In genomic region chr1:13732971-13733667, GRCh38 we compare ENCODE assay signal across 13 cellular contexts. TPM values are rescaled to one million over a fixed set of nuclear protein-coding genes. Genes with fewer than 3 reads are reported as not detected.
DNase-seq lines count a peak whose midpoint lies in the region; ATAC-seq, FAIRE-seq and TF ChIP-seq lines count a peak whose summit lies in the region.
"Had no signal": no experiment of that assay in that cellular context is flagged by ENCODE, and none has a peak within 500 bp of the region (broad histone marks: within the 10 kb centered on the region; RNA-seq: fewer than 3 reads in every experiment).

No MANE protein-coding gene starts in this region.

- no peaks in the 10 kb centered on the region for H3K9me3 ChIP-seq in K562 (replicated peaks; ENCODE audit: control insufficient read depth, insufficient read depth, low read depth, low read length)
- H3K9me3 ChIP-seq: lower lobe of right lung, right lobe of liver had no signal

- TF ChIP-seq EP300 in K562 (IDR thresholded peaks at IDR 0.05; ENCODE audit: low read length): no peak

- no peak for TF ChIP-seq POLR2A in K562 (conservative IDR thresholded peaks at IDR 0.05)

- no peak overlapping the region for H3K4me2 ChIP-seq in K562 (ENCODE audit: insufficient read depth, low read length)

- BruUV-seq in K562 (replicated peaks; lab: Mats Ljungman, UMichigan): no TSS peak

- no peaks in the 10 kb centered on the region for H3K36me3 ChIP-seq in K562 (ENCODE audit: control insufficient read depth, insufficient read depth, low read length)
- H3K36me3 ChIP-seq: lower lobe of right lung, right lobe of liver had no signal

- POLR2A ChIA-PET in T-cell (lab: Charles Lee) (interaction anchor here (0.6 to 1.6 kb wide), 6 partner anchors 12 to 31 kb away, joined by 3 to 7 read pairs (median 4); no protein-coding TSS in a partner anchor), K562 (lab: Yijun Ruan, JAX) (interaction anchor here (1.1 kb wide), 1 partner anchor 20 kb away, joined by 4 read pairs; no protein-coding TSS in a partner anchor)

- no peaks in the 10 kb centered on the region for H3K79me2 ChIP-seq in K562 (ENCODE audit: control insufficient read depth, insufficient read depth, low read length)

- no peak for TF ChIP-seq CTCF in K562 (IDR thresholded peaks at IDR 0.05 in 2 of 3, conservative IDR thresholded peaks at IDR 0.05 in 1 of 3; ENCODE audit: insufficient read depth in 2 of 3, low read depth in 1 of 3, low read length in 3 of 3)
- TF ChIP-seq CTCF in mesothelial cell of epicardium (IDR thresholded peaks at IDR 0.05; ENCODE audit: unreplicated experiment): no peak

- CTCF ChIA-PET in activated CD8-positive, alpha-beta memory T cell treated with anti-CD3 and anti-CD28 coated beads, Interleukin-2, amount 10 ng/mL, durations not matched to agents 7 days and 5 days (lab: Charles Lee): interaction anchor here (1.2 to 3.9 kb wide), 5 partner anchors 8 to 30 kb away, joined by 3 to 18 read pairs (median 4); no protein-coding TSS in a partner anchor
- CTCF ChIA-PET in T-cell (lab: Charles Lee): interaction anchor here (0.6 to 1.4 kb wide), 4 partner anchors 9 to 24 kb away, joined by 3 to 8 read pairs (median 4); no protein-coding TSS in a partner anchor
- CTCF ChIA-PET in K562 (lab: Yijun Ruan, JAX; ENCODE audit: low intra/inter-chr PET ratio): no interaction called here

- peaks cover 21% of the 10 kb centered on the region for H3K36me3 Mint-ChIP-seq in activated CD8-positive, alpha-beta memory T cell treated with anti-CD3 and anti-CD28 coated beads, Interleukin-2, amount 10 ng/mL, durations not matched to agents 7 days and 5 days
- H3K36me3 Mint-ChIP-seq in T-cell (no peaks in the 10 kb centered on the region), mesothelial cell of epicardium (no peaks in the 10 kb centered on the region)
- peaks cover 10% of the 10 kb centered on the region for H3K36me3 Mint-ChIP-seq in stimulated activated effector memory CD8-positive, alpha-beta T cell treated with anti-CD3 and anti-CD28 coated beads, Interleukin-12 subunit alpha, Interleukin-12 subunit beta, amount 100 ng/mL, for 72 hours

- no peak overlapping the region for H3K27ac ChIP-seq in K562 (ENCODE audit: extremely low read depth, low read depth, low read length)
- H3K27ac ChIP-seq: lower lobe of right lung, right lobe of liver had no signal

- H3K4me3 Mint-ChIP-seq in activated CD8-positive, alpha-beta memory T cell treated with anti-CD3 and anti-CD28 coated beads, Interleukin-2, amount 10 ng/mL, durations not matched to agents 7 days and 5 days: peak overlapping the region; percentile 53
- H3K4me3 Mint-ChIP-seq in T-cell (peak overlapping the region; percentile 63 to 76 (median 68)), mesothelial cell of epicardium (no peak overlapping the region)
- peak overlapping the region; percentile 78 for H3K4me3 Mint-ChIP-seq in stimulated activated effector memory CD8-positive, alpha-beta T cell treated with anti-CD3 and anti-CD28 coated beads, Interleukin-12 subunit alpha, Interleukin-12 subunit beta, amount 100 ng/mL, for 72 hours

- H3K9ac ChIP-seq in K562 (ENCODE audit: insufficient read depth in 1 of 2, low read depth in 2 of 2, low read length in 2 of 2): no peak overlapping the region

- H2AFZ ChIP-seq in K562 (ENCODE audit: low read depth, low read length): no peak overlapping the region

- H3K27ac Mint-ChIP-seq in activated CD8-positive, alpha-beta memory T cell treated with anti-CD3 and anti-CD28 coated beads, Interleukin-2, amount 10 ng/mL, durations not matched to agents 7 days and 5 days: peak overlapping the region; percentile 100
- H3K27ac Mint-ChIP-seq in T-cell: peak overlapping the region; percentile 96 to 99
- H3K27ac Mint-ChIP-seq in stimulated activated effector memory CD8-positive, alpha-beta T cell treated with anti-CD3 and anti-CD28 coated beads, Interleukin-12 subunit alpha, Interleukin-12 subunit beta, amount 100 ng/mL, for 72 hours: peak overlapping the region; percentile 84
- H3K27ac Mint-ChIP-seq in mesothelial cell of epicardium: no peak overlapping the region

- FAIRE-seq in K562 (lab: Jason Lieb, UNC): no peak
- FAIRE-seq: bronchial epithelial cell had no signal

- TF ChIP-seq RAD21 in K562 (CRISPR knock-in tag; conservative IDR thresholded peaks at IDR 0.05 in 1 of 2, IDR thresholded peaks at IDR 0.05 in 1 of 2): no peak

- DNase-seq in activated CD8-positive, alpha-beta memory T cell treated with anti-CD3 and anti-CD28 coated beads, Interleukin-2, amount 10 ng/mL, durations not matched to agents 7 days and 5 days: peak; percentile 71
- no peak for DNase-seq in activated CD8-positive, alpha-beta memory T cell treated with anti-CD3 and anti-CD28 coated beads, Interleukin-2, amount 50 U/mL, for 48 hours
- DNase-seq in T-cell (peak in 30 of 34 experiments; percentile 5 to 52 (median 26)), K562 (ENCODE audit: extremely low read depth in 1 of 4, low spot score in 3 of 4) (no peak), mesothelial cell of epicardium (ENCODE audit: low spot score in 2 of 2, unreplicated experiment in 2 of 2) (no peak), NCI-H69 (lab: John Stamatoyannopoulos, UW) (no peak)
- no peak for DNase-seq in stimulated activated effector memory CD8-positive, alpha-beta T cell treated with anti-CD3 and anti-CD28 coated beads, Interleukin-12 subunit alpha, Interleukin-12 subunit beta, amount 100 ng/mL, for 72 hours (ENCODE audit: low spot score in 2 of 2)
- DNase-seq: Karpas-422, lower lobe of right lung, NCI-H526, right lobe of liver had no signal

- peaks cover 14% of the 10 kb centered on the region in 2 experiments for H3K27me3 ChIP-seq in K562 (ENCODE audit: control insufficient read depth in 2 of 2, insufficient read depth in 2 of 2, low read length in 2 of 2)
- H3K27me3 ChIP-seq: right lobe of liver had no signal

- no peaks in the 10 kb centered on the region for H3K9me3 Mint-ChIP-seq in activated CD8-positive, alpha-beta memory T cell treated with anti-CD3 and anti-CD28 coated beads, Interleukin-2, amount 10 ng/mL, durations not matched to agents 7 days and 5 days (ENCODE audit: low read depth)
- H3K9me3 Mint-ChIP-seq in T-cell (no peaks in the 10 kb centered on the region), mesothelial cell of epicardium (no peaks in the 10 kb centered on the region)
- H3K9me3 Mint-ChIP-seq in stimulated activated effector memory CD8-positive, alpha-beta T cell treated with anti-CD3 and anti-CD28 coated beads, Interleukin-12 subunit alpha, Interleukin-12 subunit beta, amount 100 ng/mL, for 72 hours: no peaks in the 10 kb centered on the region

- no peaks in the 10 kb centered on the region for H3K9me1 ChIP-seq in K562 (ENCODE audit: control insufficient read depth, insufficient read depth, low read length)

- ATAC-seq in activated CD8-positive, alpha-beta memory T cell treated with anti-CD3 and anti-CD28 coated beads, Interleukin-2, amount 10 ng/mL, durations not matched to agents 7 days and 5 days: peak; percentile 27
- ATAC-seq in T-cell (replicated peaks in 1 of 4) (peak in 3 of 4 experiments; percentile 30 to 59 (median 42)), K562 (no peak), GM19395 (IDR thresholded peaks at IDR 0.05; ENCODE audit: unreplicated experiment) (no peak)
- ATAC-seq in stimulated activated effector memory CD8-positive, alpha-beta T cell treated with anti-CD3 and anti-CD28 coated beads, Interleukin-12 subunit alpha, Interleukin-12 subunit beta, amount 100 ng/mL, for 72 hours: peak; percentile 35
- ATAC-seq: lower lobe of right lung had no signal

- 9% methylated on average over 5 of the region's 5 CpGs for WGBS in K562 (ENCODE audit: insufficient coverage, low coverage, missing lambda C conversion rate)

- H4K20me1 ChIP-seq in K562 (replicated peaks; ENCODE audit: control insufficient read depth, insufficient read depth, low read length): no peaks in the 10 kb centered on the region

- peaks cover 70% of the 10 kb centered on the region for H3K4me1 Mint-ChIP-seq in activated CD8-positive, alpha-beta memory T cell treated with anti-CD3 and anti-CD28 coated beads, Interleukin-2, amount 10 ng/mL, durations not matched to agents 7 days and 5 days
- H3K4me1 Mint-ChIP-seq in T-cell (peaks cover 82 to 90% (median 87%) of the 10 kb centered on the region in 3 donors), mesothelial cell of epicardium (peaks cover 17% of the 10 kb centered on the region)
- peaks cover 53% of the 10 kb centered on the region for H3K4me1 Mint-ChIP-seq in stimulated activated effector memory CD8-positive, alpha-beta T cell treated with anti-CD3 and anti-CD28 coated beads, Interleukin-12 subunit alpha, Interleukin-12 subunit beta, amount 100 ng/mL, for 72 hours

- H3K4me1 ChIP-seq in K562 (replicated peaks in 1 of 2; ENCODE audit: control insufficient read depth in 2 of 2, insufficient read depth in 2 of 2, low read length in 2 of 2): no peaks in the 10 kb centered on the region
- H3K4me1 ChIP-seq: right lobe of liver had no signal

- H3K27me3 Mint-ChIP-seq in activated CD8-positive, alpha-beta memory T cell treated with anti-CD3 and anti-CD28 coated beads, Interleukin-2, amount 10 ng/mL, durations not matched to agents 7 days and 5 days: no peaks in the 10 kb centered on the region
- H3K27me3 Mint-ChIP-seq in T-cell (no peaks in the 10 kb centered on the region), mesothelial cell of epicardium (ENCODE audit: low read depth) (no peaks in the 10 kb centered on the region)

- in situ Hi-C loops in K562 (cut with MboI): no loop called here

- H3K4me3 ChIP-seq in K562: no peak overlapping the region
- H3K4me3 ChIP-seq: lower lobe of right lung, right lobe of liver had no signal

- intact Hi-C loops in K562 (cut with micrococcal nuclease): no loop called here

RNA-seq across cellular contexts. Expression of gene PRDM2, which starts 33.1 kb away (rescaled TPM):
- 10 to 100 TPM; 55.0 to 58.5 TPM for total RNA-seq in activated CD8-positive, alpha-beta memory T cell treated with anti-CD3 and anti-CD28 coated beads, Interleukin-2, amount 10 ng/mL, durations not matched to agents 7 days and 5 days
- 100 to 1,000 TPM in 2 of 5 donors, 10 to 100 TPM in 3; 93.3 to 162 (median 99.4) TPM for total RNA-seq in T-cell
- 28.7 and 88.2 TPM in 2 replicates for total RNA-seq in K562 (2011; cell fraction: chromatin; rRNA removed; ENCODE audit: low replicate concordance)
- 18.0 and 24.6 TPM in 2 replicates for total RNA-seq in K562 (2011; cell fraction: nucleolus; rRNA removed)
- 44.3 and 55.4 TPM in 2 replicates for total RNA-seq in K562 (2011; cell fraction: nucleoplasm; rRNA removed)
- 6.6 and 8.3 TPM in 2 replicates for total RNA-seq in K562 (2014; rRNA removed)
- total RNA-seq in K562 (2014; rRNA removed; fragmentation: Illumina TruSeq; extraction: Trizol): 12.5 and 14.5 TPM in 2 replicates
- 11.3 and 11.5 TPM in 2 replicates for total RNA-seq in K562 (2015; rRNA removed; fragmentation: Illumina TruSeq; extraction: Trizol)
- 26.0 and 27.6 TPM in 2 replicates for total RNA-seq in K562 (2021)
- 13.1 and 18.3 TPM in 2 replicates for polyA plus RNA-seq in K562 (2011; rRNA removed)
- 5.8 and 13.4 TPM in 2 replicates for polyA plus RNA-seq in K562 (2011; cell fraction: cytosol; rRNA removed)
- 16.2 and 30.9 TPM in 2 replicates for polyA plus RNA-seq in K562 (2011; cell fraction: nucleus; rRNA removed)
- polyA plus RNA-seq in K562 (2012): 12.4 and 14.2 TPM in 2 replicates
- 19.7 and 21.2 TPM in 2 replicates for polyA plus RNA-seq in K562 (2014; fragmentation: Illumina TruSeq; extraction: Trizol)
- polyA plus RNA-seq in K562 (2014; fragmentation: Nextera tagmentation; extraction: Ambion mirVana): 1 to 10 TPM; 5.4 to 7.1 TPM
- 15.9 and 18.7 TPM in 2 replicates for polyA plus RNA-seq in K562 (2014; rRNA removed)
- 19.7 and 30.3 TPM in 2 replicates for polyA minus RNA-seq in K562 (2011; rRNA and poly(A)+ RNA removed)
- 13.2 and 23.0 TPM in 2 replicates for polyA minus RNA-seq in K562 (2011; cell fraction: cytosol; rRNA and poly(A)+ RNA removed)
- 10.4 and 17.5 TPM in 2 replicates for polyA minus RNA-seq in K562 (2011; cell fraction: nucleus; rRNA and poly(A)+ RNA removed)
- total RNA-seq in mesothelial cell of epicardium: 59.2 to 61.6 TPM (median 61.3 TPM) in 3 replicates

Comparison
In these comparisons a context has a peak if more than half of its experiments do, and no peak if none do; other contexts are left out.
1. DNase-seq: peak in activated CD8-positive, alpha-beta memory T cell treated with anti-CD3 and anti-CD28 coated beads, Interleukin-2, amount 10 ng/mL, durations not matched to agents 7 days and 5 days (single experiment) and T-cell (30 of 34); none in activated CD8-positive, alpha-beta memory T cell treated with anti-CD3 and anti-CD28 coated beads, Interleukin-2, amount 50 U/mL, for 48 hours (single experiment), K562 (0 of 4), stimulated activated effector memory CD8-positive, alpha-beta T cell treated with anti-CD3 and anti-CD28 coated beads, Interleukin-12 subunit alpha, Interleukin-12 subunit beta, amount 100 ng/mL, for 72 hours (0 of 2), mesothelial cell of epicardium (0 of 2) and NCI-H69 (single experiment).
2. ATAC-seq: peak in activated CD8-positive, alpha-beta memory T cell treated with anti-CD3 and anti-CD28 coated beads, Interleukin-2, amount 10 ng/mL, durations not matched to agents 7 days and 5 days (single experiment), T-cell (3 of 4) and stimulated activated effector memory CD8-positive, alpha-beta T cell treated with anti-CD3 and anti-CD28 coated beads, Interleukin-12 subunit alpha, Interleukin-12 subunit beta, amount 100 ng/mL, for 72 hours (single experiment); none in K562 (single experiment) and GM19395 (single experiment).